Comparison of ENCODE assay signal across 8 cellular contexts in genomic region chr5:77843570-77844407, GRCh38.
DNase-seq lines count a peak whose midpoint lies in the region; ATAC-seq and TF ChIP-seq lines count a peak whose summit lies in the region.

No MANE protein-coding gene starts in this region.

- H3K4me2 ChIP-seq in BLaER1 treated with 17β-estradiol and CSF1 and Interleukin-3, amounts not matched to agents 10 nM and 100 nM: peak overlapping the region in 9 of 11 experiments; percentile 39 to 87 (median 58); a peak in 12 of 22 replicates
- H3K4me2 ChIP-seq in parathyroid adenoma (ENCODE audit: low read length): no peak overlapping the region

- BruUV-seq in Caco-2 (replicated peaks; lab: Mats Ljungman, UMichigan): no TSS peak

- no peaks in the 10 kb centered on the region for H3K36me3 Mint-ChIP-seq in activated CD8-positive, alpha-beta T cell treated with anti-CD3 and anti-CD28 coated beads for 36 hours (ENCODE audit: low read depth)
- H3K36me3 Mint-ChIP-seq in Caco-2 (ENCODE audit: insufficient read depth, unreplicated experiment): no peaks in the 10 kb centered on the region

- peaks cover 46 to 68% (median 59%) of the 10 kb centered on the region in 11 experiments for H3K27me3 ChIP-seq in BLaER1 treated with 17β-estradiol and CSF1 and Interleukin-3, amounts not matched to agents 10 nM and 100 nM
- H3K27me3 ChIP-seq in parathyroid adenoma (ENCODE audit: control insufficient read depth, insufficient read depth, low read length) (no peaks in the 10 kb centered on the region), Caco-2 (replicated peaks; ENCODE audit: control insufficient read depth, insufficient read depth, low read length) (no peaks in the 10 kb centered on the region; the same call in 1 of the 2 replicates)

- no peaks in the 10 kb centered on the region for H3K36me3 ChIP-seq in BLaER1 treated with 17β-estradiol and CSF1 and Interleukin-3, amounts not matched to agents 10 nM and 100 nM
- no peaks in the 10 kb centered on the region for H3K36me3 ChIP-seq in parathyroid adenoma (ENCODE audit: control insufficient read depth, insufficient read depth, low read length)
- no peaks in the 10 kb centered on the region for H3K36me3 ChIP-seq in Caco-2 (ENCODE audit: control insufficient read depth, insufficient read depth, low read length)

- POLR2A ChIA-PET in activated CD8-positive, alpha-beta T cell treated with anti-CD3 and anti-CD28 coated beads for 36 hours (lab: Charles Lee): no interaction called here
- POLR2A ChIA-PET in Caco-2 (lab: Charles Lee): no interaction called here

- H4K20me1 ChIP-seq in BLaER1 treated with 17β-estradiol and CSF1 and Interleukin-3, amounts not matched to agents 10 nM and 100 nM: no peaks in the 10 kb centered on the region; a peak in 3 of 22 replicates

- CTCF ChIA-PET in activated CD8-positive, alpha-beta T cell treated with anti-CD3 and anti-CD28 coated beads for 36 hours (lab: Charles Lee): interaction anchor here (0.9 kb wide), 1 partner anchor 196 kb away, joined by 3 read pairs; no protein-coding TSS in a partner anchor
- CTCF ChIA-PET in Caco-2 (lab: Charles Lee): no interaction called here

- no peak for TF ChIP-seq CTCF in activated CD8-positive, alpha-beta T cell treated with anti-CD3 and anti-CD28 coated beads for 36 hours (IDR thresholded peaks at IDR 0.05)
- TF ChIP-seq CTCF in parathyroid adenoma (IDR thresholded peaks at IDR 0.05) (no peak), Caco-2 (IDR thresholded peaks at IDR 0.05; ENCODE audit: insufficient read depth in 1 of 2, low read depth in 1 of 2, low read length in 1 of 2, severe bottlenecking in 1 of 2, unreplicated experiment in 1 of 2) (no peak)

- H3K4me3 ChIP-seq in BLaER1 treated with 17β-estradiol and CSF1 and Interleukin-3, amounts not matched to agents 10 nM and 100 nM: peak overlapping the region in 6 of 10 experiments; percentile 11 to 55 (median 48); a peak in 9 of 20 replicates
- no peak overlapping the region for H3K4me3 ChIP-seq in parathyroid adenoma (ENCODE audit: low read depth, low read length)
- no peak overlapping the region for H3K4me3 ChIP-seq in Caco-2 (ENCODE audit: low read depth, low read length)

- peaks cover 41% of the 10 kb centered on the region for H3K27me3 Mint-ChIP-seq in activated CD8-positive, alpha-beta T cell treated with anti-CD3 and anti-CD28 coated beads for 36 hours
- peaks cover 4% of the 10 kb centered on the region for H3K27me3 Mint-ChIP-seq in Caco-2 (ENCODE audit: insufficient read depth, unreplicated experiment)

- peak overlapping the region; percentile 48 for H3K4me3 Mint-ChIP-seq in activated CD8-positive, alpha-beta T cell treated with anti-CD3 and anti-CD28 coated beads for 36 hours
- H3K4me3 Mint-ChIP-seq in Caco-2 (ENCODE audit: unreplicated experiment): no peak overlapping the region

- H2AFZ ChIP-seq in parathyroid adenoma: peak overlapping the region; percentile 74

- intact Hi-C loops in activated CD8-positive, alpha-beta T cell treated with anti-CD3 and anti-CD28 coated beads for 36 hours (cut with micrococcal nuclease): loop anchor here (10.0 kb wide), 1 partner anchor 199 kb away; no protein-coding TSS in a partner anchor
- intact Hi-C loops in left cardiac atrium (cut with DNase I) (no loop called here), Caco-2 (cut with micrococcal nuclease; ENCODE audit: unreplicated experiment) (no loop called here)

- no peaks in the 10 kb centered on the region for H3K79me2 ChIP-seq in parathyroid adenoma

- H3K4me1 Mint-ChIP-seq in activated CD8-positive, alpha-beta T cell treated with anti-CD3 and anti-CD28 coated beads for 36 hours (ENCODE audit: low read depth): peaks cover 8% of the 10 kb centered on the region
- no peaks in the 10 kb centered on the region for H3K4me1 Mint-ChIP-seq in Caco-2 (ENCODE audit: low read depth, unreplicated experiment)

- peaks cover 0 to 11% (median 4%) of the 10 kb centered on the region in 11 experiments; a peak in 5 of 22 replicates for H3K9me3 ChIP-seq in BLaER1 treated with 17β-estradiol and CSF1 and Interleukin-3, amounts not matched to agents 10 nM and 100 nM (replicated peaks in 1 of 11)
- H3K9me3 ChIP-seq in parathyroid adenoma (ENCODE audit: control insufficient read depth, low read length) (no peaks in the 10 kb centered on the region), Caco-2 (no peaks in the 10 kb centered on the region)

- H3K27ac ChIP-seq in BLaER1 treated with 17β-estradiol and CSF1 and Interleukin-3, amounts not matched to agents 10 nM and 100 nM: no peak overlapping the region
- no peak overlapping the region for H3K27ac ChIP-seq in parathyroid adenoma

- H3K4me1 ChIP-seq in BLaER1 treated with 17β-estradiol and CSF1 and Interleukin-3, amounts not matched to agents 10 nM and 100 nM: peaks cover 5 to 12% (median 10%) of the 10 kb centered on the region in 10 experiments; a peak in 15 of 20 replicates
- no peaks in the 10 kb centered on the region for H3K4me1 ChIP-seq in parathyroid adenoma
- H3K4me1 ChIP-seq in Caco-2: no peaks in the 10 kb centered on the region

- H3K9ac ChIP-seq in BLaER1 treated with 17β-estradiol and CSF1 and Interleukin-3, amounts not matched to agents 10 nM and 100 nM: 0 out of 22 replicates have a peak overlapping the region, but pooled peaks of 2 of the 11 experiments have one; percentile 6 to 47
- H3K9ac ChIP-seq in parathyroid adenoma: no peak overlapping the region

- ATAC-seq in activated CD8-positive, alpha-beta T cell treated with anti-CD3 and anti-CD28 coated beads for 36 hours: no peak
- ATAC-seq in left cardiac atrium (peak; percentile 83 to 85), GM18867 (IDR thresholded peaks at IDR 0.05; ENCODE audit: unreplicated experiment) (no peak)

- no peaks in the 10 kb centered on the region for H3K9me3 Mint-ChIP-seq in activated CD8-positive, alpha-beta T cell treated with anti-CD3 and anti-CD28 coated beads for 36 hours
- no peaks in the 10 kb centered on the region for H3K9me3 Mint-ChIP-seq in Caco-2 (ENCODE audit: unreplicated experiment)

- no peak overlapping the region for H3K27ac Mint-ChIP-seq in activated CD8-positive, alpha-beta T cell treated with anti-CD3 and anti-CD28 coated beads for 36 hours
- no peak overlapping the region for H3K27ac Mint-ChIP-seq in Caco-2 (ENCODE audit: unreplicated experiment)

- no peak for DNase-seq in activated CD8-positive, alpha-beta T cell treated with anti-CD3 and anti-CD28 coated beads for 36 hours
- DNase-seq in left cardiac atrium (no peak), COLO668 (lab: John Stamatoyannopoulos, UW; ENCODE audit: unreplicated experiment) (no peak), NCI-H1436 treated with DMSO at 0.1 percent for 48 hours (lab: John Stamatoyannopoulos, UW) (no peak), Caco-2 (no peak)

Comparison
In these comparisons a context has a peak if more than half of its experiments do, and no peak if none do; other contexts are left out.
1. H3K4me3 ChIP-seq: peak in BLaER1 treated with 17β-estradiol and CSF1 and Interleukin-3, amounts not matched to agents 10 nM and 100 nM (6 of 10); none in parathyroid adenoma (single experiment) and Caco-2 (single experiment).
2. ATAC-seq: peak in left cardiac atrium (2 of 2); none in activated CD8-positive, alpha-beta T cell treated with anti-CD3 and anti-CD28 coated beads for 36 hours (single experiment) and GM18867 (single experiment).